10 cellular contexts compared by ENCODE assay signal in the genomic region with DNA sequence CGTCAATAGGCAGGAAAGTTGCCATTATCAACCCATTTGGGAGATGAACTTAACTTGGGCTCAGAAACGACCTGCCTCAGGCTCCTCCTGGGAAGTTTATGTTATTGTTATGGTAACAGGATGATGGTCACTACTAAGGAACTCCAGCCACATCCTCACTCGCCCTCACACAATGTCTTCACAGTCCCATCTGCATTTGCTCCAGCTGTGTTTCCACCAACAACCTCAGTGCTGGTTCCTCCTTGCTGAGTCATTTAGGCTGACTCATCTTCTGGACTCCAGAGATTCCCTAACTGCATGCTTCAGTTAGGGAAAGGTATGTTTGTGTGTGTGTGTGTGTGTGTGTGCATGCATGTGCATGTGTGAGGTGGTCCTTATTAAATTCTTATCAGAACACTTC.
DNase-seq lines count a peak whose midpoint lies in the region; ATAC-seq, FAIRE-seq and TF ChIP-seq lines count a peak whose summit lies in the region.
"Had no signal": no experiment of that assay in that cellular context is flagged by ENCODE, and none has a peak within 500 bp of the region (broad histone marks: within the 10 kb centered on the region; RNA-seq: fewer than 3 reads in every experiment).

No MANE protein-coding gene starts in this region.

- H3K14ac ChIP-seq in IMR-90 (replicated peaks; ENCODE audit: low read depth, low read length) = peak overlapping the region; percentile 88; the same call in 1 of the 2 replicates

- H3K4ac ChIP-seq in IMR-90 (ENCODE audit: low read depth, low read length) = peak overlapping the region; percentile 98

- H3K9ac ChIP-seq in IMR-90 (ENCODE audit: low read depth, low read length) = no peak overlapping the region
- H3K9ac ChIP-seq: BLaER1 treated with 17β-estradiol and CSF1 and Interleukin-3, amounts not matched to agents 10 nM and 100 nM had no signal

- H3K36me3 ChIP-seq in IMR-90 (ENCODE audit: control insufficient read depth, insufficient read depth, low read length) = no peaks in the 10 kb centered on the region
- no peaks in the 10 kb centered on the region for H3K36me3 ChIP-seq in kidney epithelial cell (ENCODE audit: control insufficient read depth, insufficient read depth, low read length)
- H3K36me3 ChIP-seq: BLaER1 treated with 17β-estradiol and CSF1 and Interleukin-3, amounts not matched to agents 10 nM and 100 nM had no signal

- no peaks in the 10 kb centered on the region for H4K20me1 ChIP-seq in IMR-90 (ENCODE audit: insufficient read depth, low read length)
- H4K20me1 ChIP-seq: BLaER1 treated with 17β-estradiol and CSF1 and Interleukin-3, amounts not matched to agents 10 nM and 100 nM had no signal

- peak in 1 of 2 experiments; percentile 48; a peak in 2 of 5 replicates for TF ChIP-seq EP300 in A549 (IDR thresholded peaks at IDR 0.05)

- H3K4me1 ChIP-seq in A549 (peaks cover 31% of the 10 kb centered on the region), IMR-90 (ENCODE audit: control insufficient read depth, insufficient read depth, low read length) (peaks cover 24% of the 10 kb centered on the region)

- H3K9me3 ChIP-seq in A549 (no peaks in the 10 kb centered on the region), IMR-90 (ENCODE audit: control insufficient read depth, insufficient read depth, low read length) (no peaks in the 10 kb centered on the region), T-helper 17 cell (ENCODE audit: control insufficient read depth, low read length, poor library complexity, severe bottlenecking) (no peaks in the 10 kb centered on the region)
- H3K9me3 ChIP-seq: BLaER1 treated with 17β-estradiol and CSF1 and Interleukin-3, amounts not matched to agents 10 nM and 100 nM had no signal

- FAIRE-seq in A549 (lab: Jason Lieb, UNC) = peak; percentile 23
- FAIRE-seq: endometrium had no signal

- H3K4me3 ChIP-seq in A549 = no peak overlapping the region
- H3K4me3 ChIP-seq in IMR-90 (ENCODE audit: insufficient read depth, low read depth, low read length) = no peak overlapping the region
- H3K4me3 ChIP-seq in kidney epithelial cell (ENCODE audit: low read depth, low read length) = no peak overlapping the region
- H3K4me3 ChIP-seq: BLaER1 treated with 17β-estradiol and CSF1 and Interleukin-3, amounts not matched to agents 10 nM and 100 nM had no signal

- H2BK5ac ChIP-seq in IMR-90 (ENCODE audit: low read depth, low read length, poor library complexity, severe bottlenecking) = peak overlapping the region; percentile 96

- BruUV-seq in IMR-90 (replicated peaks; lab: Mats Ljungman, UMichigan) = no TSS peak

- peak; percentile 70 to 93 for DNase-seq in A549 (ENCODE audit: low read depth in 1 of 2, low spot score in 1 of 2)
- DNase-seq in IMR-90 = peak; percentile 100
- peak in 3 of 61 donors; percentile 9 to 38 (median 13) for DNase-seq in caudate nucleus (lab: John Stamatoyannopoulos, UW)
- peak; percentile 100 for DNase-seq in kidney epithelial cell (ENCODE audit: low read depth)
- DNase-seq in T-helper 17 cell = no peak
- DNase-seq in NCI-H2227 treated with DMSO at 0.1 percent for 48 hours (lab: John Stamatoyannopoulos, UW) = no peak

- in situ Hi-C loops in IMR-90 (cut with MboI; ENCODE audit: low sequenced_read_pairs) = loop anchor here (10.0 to 25.0 kb wide), 3 partner anchors 259 to 1416 kb away; a partner anchor contains a TSS

- H3K4me2 ChIP-seq in A549 = peak overlapping the region; percentile 30
- peak overlapping the region; percentile 19; the same call in 1 of the 2 replicates for H3K4me2 ChIP-seq in IMR-90 (ENCODE audit: low read depth, low read length)
- H3K4me2 ChIP-seq: BLaER1 treated with 17β-estradiol and CSF1 and Interleukin-3, amounts not matched to agents 10 nM and 100 nM had no signal

- H2AFZ ChIP-seq in IMR-90 (replicated peaks; ENCODE audit: low read length, poor library complexity) = no peak overlapping the region

- peak overlapping the region; percentile 99 for H2BK20ac ChIP-seq in IMR-90 (ENCODE audit: low read depth, low read length)

- no peak for TF ChIP-seq POLR2A in A549 (IDR thresholded peaks at IDR 0.05; ENCODE audit: low read length)
- TF ChIP-seq POLR2A in IMR-90 (IDR thresholded peaks at IDR 0.05; ENCODE audit: low read depth, low read length) = no peak; the same call in 1 of the 2 replicates

- intact Hi-C loops in IMR-90 (cut with micrococcal nuclease) = loop anchor here (2.0 kb wide), 3 partner anchors 68 to 1082 kb away; a partner anchor contains a TSS

- ATAC-seq in A549 (peak; percentile 97 to 98), IMR-90 (ENCODE audit: low read depth) (peak; percentile 68), T-helper 17 cell (no peak), HG03439 (IDR thresholded peaks at IDR 0.05; ENCODE audit: unreplicated experiment) (no peak), HG02588 (IDR thresholded peaks at IDR 0.05; ENCODE audit: unreplicated experiment) (no peak)

- H2AK9ac ChIP-seq in IMR-90 (replicated peaks; ENCODE audit: low read depth, low read length, poor library complexity) = peak overlapping the region; percentile 86

- peaks cover 0 to 8% of the 10 kb centered on the region in 2 experiments; a peak in 1 of 4 replicates for H3K79me1 ChIP-seq in IMR-90 (ENCODE audit: low read depth in 1 of 2, low read length in 2 of 2)

- dilution Hi-C loops in IMR-90 (cut with HindIII; ENCODE audit: low sequenced_read_pairs, unreplicated experiment) = no loop called here

- POLR2A ChIA-PET in A549 (lab: Yijun Ruan, JAX) = interaction anchor here (1.0 to 1.6 kb wide), 2 partner anchors 13 to 68 kb away, joined by 4 to 5 read pairs; no protein-coding TSS in a partner anchor
- POLR2A ChIA-PET in IMR-90 (lab: Charles Lee; ENCODE audit: unreplicated experiment) = interaction anchor here (0.6 kb wide), 1 partner anchor 9 kb away, joined by 4 read pairs; no protein-coding TSS in a partner anchor

- no peaks in the 10 kb centered on the region for H3K27me3 Mint-ChIP-seq in T-helper 17 cell

- H2AK5ac ChIP-seq in IMR-90 (ENCODE audit: low read depth, low read length) = peak overlapping the region; percentile 92

- peak overlapping the region; percentile 62 for H4K5ac ChIP-seq in IMR-90 (ENCODE audit: low read depth, low read length)

- no peaks in the 10 kb centered on the region for H3K4me1 Mint-ChIP-seq in T-helper 17 cell

- TF ChIP-seq CTCF in A549 (IDR thresholded peaks at IDR 0.05) (no peak), IMR-90 (conservative IDR thresholded peaks at IDR 0.05; ENCODE audit: low read depth, low read length) (no peak), kidney epithelial cell (IDR thresholded peaks at IDR 0.05; ENCODE audit: insufficient read depth, low read length, poor library complexity, severe bottlenecking) (no peak)

- peak overlapping the region; percentile 78; the same call in 2 of the 3 replicates for H2BK15ac ChIP-seq in IMR-90 (ENCODE audit: low read depth, low read length)

- H3K27ac Mint-ChIP-seq in T-helper 17 cell = no peak overlapping the region

- H3K27me3 ChIP-seq in IMR-90 (ENCODE audit: control insufficient read depth, insufficient read depth, low read length) (no peaks in the 10 kb centered on the region), kidney epithelial cell (ENCODE audit: control insufficient read depth, insufficient read depth, low read length) (no peaks in the 10 kb centered on the region)
- H3K27me3 ChIP-seq: BLaER1 treated with 17β-estradiol and CSF1 and Interleukin-3, amounts not matched to agents 10 nM and 100 nM had no signal

- peak overlapping the region; percentile 79 to 87 for H3K27ac ChIP-seq in A549
- peak overlapping the region; percentile 73; the same call in 1 of the 2 replicates for H3K27ac ChIP-seq in IMR-90 (ENCODE audit: insufficient read depth, low read length)
- peak overlapping the region; percentile 56 for H3K27ac ChIP-seq in caudate nucleus (ENCODE audit: low read depth, low read length)

- 22% methylated on average over 3 of the region's 3 CpGs for WGBS in A549 (ENCODE audit: missing lambda C conversion rate)
- WGBS in IMR-90 (ENCODE audit: extremely low coverage in 2 of 2, insufficient read length in 1 of 2), 2 experiments = no CpG with 5 or more reads among the region's 3 CpGs

- H3K36me3 Mint-ChIP-seq in T-helper 17 cell (ENCODE audit: low read depth) = peaks cover 3% of the 10 kb centered on the region

- peak overlapping the region; percentile 45 to 94 for H4K8ac ChIP-seq in IMR-90 (ENCODE audit: low read depth in 2 of 2, low read length in 2 of 2)

- H3K18ac ChIP-seq in IMR-90 (ENCODE audit: low read depth, low read length) = peak overlapping the region; percentile 82

- peak overlapping the region; percentile 96 for H4K91ac ChIP-seq in IMR-90 (ENCODE audit: insufficient read depth, low read depth, low read length)

- H3K4me3 Mint-ChIP-seq in T-helper 17 cell = no peak overlapping the region

- H2BK120ac ChIP-seq in IMR-90 (ENCODE audit: low read depth, low read length) = peak overlapping the region; percentile 98

- TF ChIP-seq RAD21 in A549 (conservative IDR thresholded peaks at IDR 0.05 in 1 of 2, IDR thresholded peaks at IDR 0.05 in 1 of 2) (peak; percentile 16 to 24; a peak in 1 of 5 replicates), IMR-90 (IDR thresholded peaks at IDR 0.05; ENCODE audit: low read length) (peak; percentile 48)

- H3K56ac ChIP-seq in IMR-90 (ENCODE audit: extremely low read depth, insufficient read depth, low read length) = peak overlapping the region; percentile 95

- peaks cover 10% of the 10 kb centered on the region; the same call in 1 of the 2 replicates for H3K9me1 ChIP-seq in IMR-90 (ENCODE audit: insufficient read depth, low read length)

- peak overlapping the region; percentile 95 for H3K23ac ChIP-seq in IMR-90 (ENCODE audit: low read depth, low read length)

- CTCF ChIA-PET in A549 (lab: Yijun Ruan, JAX) = interaction anchor here (0.9 to 2.2 kb wide), 3 partner anchors 14 to 275 kb away, joined by 3 to 11 read pairs (median 4); no protein-coding TSS in a partner anchor
- CTCF ChIA-PET in IMR-90 (lab: Yijun Ruan, JAX) = no interaction called here

TF ChIP-seq in A549, 52 proteins besides CTCF, POLR2A, EP300 and RAD21 (continues in another document):
- peak; percentile 70 for TF ChIP-seq FOSL2 (IDR thresholded peaks at IDR 0.05)
- peak; percentile 93 for TF ChIP-seq FOSL2 (CRISPR knock-in tag; IDR thresholded peaks at IDR 0.05)
- TF ChIP-seq HOXB13 (CRISPR knock-in tag; IDR thresholded peaks at IDR 0.05; ENCODE audit: low read depth) = no peak
- no peak for TF ChIP-seq PHF8 (IDR thresholded peaks at IDR 0.05; ENCODE audit: borderline replicate concordance, low read depth)
- TF ChIP-seq MAFK (IDR thresholded peaks at IDR 0.05; ENCODE audit: partially characterized antibody) = peak; percentile 95
- no peak for TF ChIP-seq RNF2 (IDR thresholded peaks at IDR 0.05; ENCODE audit: borderline replicate concordance, low read depth)
- TF ChIP-seq HDAC2 (IDR thresholded peaks at IDR 0.05) = no peak

TF ChIP-seq in IMR-90, 13 proteins besides CTCF, POLR2A, EP300 and RAD21 (continues in another document):
- TF ChIP-seq NFE2L2 (IDR thresholded peaks at IDR 0.05; ENCODE audit: low read depth, low read length) = peak; percentile 98
- TF ChIP-seq BHLHE40 (IDR thresholded peaks at IDR 0.05; ENCODE audit: low read depth, low read length) = peak; percentile 86
- TF ChIP-seq MXI1 (IDR thresholded peaks at IDR 0.05; ENCODE audit: borderline replicate concordance, low read depth, low read length) = peak; percentile 38; the same call in 1 of the 2 replicates
- TF ChIP-seq MAZ (IDR thresholded peaks at IDR 0.05; ENCODE audit: borderline replicate concordance, low read depth, low read length) = peak; percentile 55; the same call in 1 of the 2 replicates
- peak; percentile 77 for TF ChIP-seq CEBPB (IDR thresholded peaks at IDR 0.05; ENCODE audit: low read depth, low read length)

Comparison
In these comparisons a context has a peak if more than half of its experiments do, and no peak if none do; other contexts are left out.
1. ATAC-seq: peak in A549 (2 of 2) and IMR-90 (single experiment); none in T-helper 17 cell (single experiment), HG03439 (single experiment) and HG02588 (single experiment).
2. DNase-seq: peak in A549 (2 of 2), IMR-90 (single experiment) and kidney epithelial cell (single experiment); none in T-helper 17 cell (0 of 3) and NCI-H2227 treated with DMSO at 0.1 percent for 48 hours (single experiment).
3. Peak in every context shown above with its lines, with median percentiles within 50 percentile points of each other: H3K27ac ChIP-seq.